In genomic region chr19:40588926-40589569, GRCh38 we compare ENCODE assay signal across 8 cellular contexts.
"Had no signal": no experiment of that assay in that cellular context is flagged by ENCODE, and none has a peak within 500 bp of the region (broad histone marks: within the 10 kb centered on the region; RNA-seq: fewer than 3 reads in every experiment).

No MANE protein-coding gene starts in this region.

- H3K4me1 ChIP-seq: esophagus muscularis mucosa had no signal

- H3K27ac ChIP-seq: esophagus muscularis mucosa had no signal

- H3K4me3 ChIP-seq: esophagus muscularis mucosa had no signal

- DNase-seq: activated CD8-positive, alpha-beta memory T cell treated with anti-CD3 and anti-CD28 coated beads, Interleukin-2, amount 10 ng/mL, durations not matched to agents 7 days and 5 days; activated gamma-delta T cell treated with Interleukin-2 at 50 U/mL for 16 hours; activated naive CD8-positive, alpha-beta T cell treated with anti-CD3 and anti-CD28 coated beads for 36 hours; activated T-cell treated with anti-CD3 and anti-CD28 coated beads, Interleukin-2, amount 50 U/mL, for 48 hours; stimulated activated CD4-positive, alpha-beta T cell treated with anti-CD3 and anti-CD28 coated beads, Interleukin-15, amount 100 ng/mL, for 24 hours; stimulated activated CD4-positive, alpha-beta T cell treated with anti-CD3 and anti-CD28 coated beads, Interleukin-4, amount 100 ng/mL, for 24 hours had no signal

- ATAC-seq: activated CD4-positive, CD25-positive, alpha-beta regulatory T cell treated with anti-CD3 and anti-CD28 coated beads, Interleukin-2, amount 50 U/mL, for 24 hours; activated CD8-positive, alpha-beta memory T cell treated with anti-CD3 and anti-CD28 coated beads, Interleukin-2, amount 10 ng/mL, durations not matched to agents 7 days and 5 days had no signal
